ENCODE assay signal across 22 cellular contexts in genomic region chr21:46461909-46462308, GRCh38. TPM values are rescaled to one million over a fixed set of nuclear protein-coding genes. Genes with fewer than 3 reads are reported as not detected.
DNase-seq lines count a peak whose midpoint lies in the region; FAIRE-seq and TF ChIP-seq lines count a peak whose summit lies in the region.
"Had no signal": no experiment of that assay in that cellular context is flagged by ENCODE, and none has a peak within 500 bp of the region (broad histone marks: within the 10 kb centered on the region; RNA-seq: fewer than 3 reads in every experiment).

No MANE protein-coding gene starts in this region.

- WGBS in endodermal cell (ENCODE audit: insufficient coverage in 1 of 2, insufficient read length in 1 of 2), 2 experiments, result 89% methylated on average over 3 to 5 of the region's 5 CpGs

- H4K20me1 ChIP-seq in Loucy (ENCODE audit: insufficient read depth, low read length, poor library complexity, severe bottlenecking), result peaks cover 12% of the 10 kb centered on the region

- H3K36me3 ChIP-seq in CD8-positive, alpha-beta memory T cell (ENCODE audit: insufficient read depth, low read length), result peaks cover 3% of the 10 kb centered on the region
- H3K36me3 ChIP-seq in Loucy (ENCODE audit: insufficient read depth, low read length), result no peaks in the 10 kb centered on the region
- peaks cover 26% of the 10 kb centered on the region for H3K36me3 ChIP-seq in endodermal cell (ENCODE audit: control insufficient read depth, insufficient read depth, low read length)
- H3K36me3 ChIP-seq: right lobe of liver, uterus had no signal

- H3K27me3 ChIP-seq in CD8-positive, alpha-beta memory T cell (ENCODE audit: insufficient read depth, low read length, poor library complexity, severe bottlenecking), result no peaks in the 10 kb centered on the region
- H3K27me3 ChIP-seq in Loucy (ENCODE audit: insufficient read depth, low read length, poor library complexity, severe bottlenecking), result no peaks in the 10 kb centered on the region
- no peaks in the 10 kb centered on the region for H3K27me3 ChIP-seq in endodermal cell (ENCODE audit: control insufficient read depth, insufficient read depth, low read length, poor library complexity, severe bottlenecking)
- H3K27me3 ChIP-seq: hepatocyte, right lobe of liver, uterus had no signal

- no peak overlapping the region for H2AFZ ChIP-seq in Loucy (ENCODE audit: low read length)
- H2AFZ ChIP-seq: hepatocyte had no signal

- H3F3A ChIP-seq in Loucy (ENCODE audit: low read depth), result peaks cover 5% of the 10 kb centered on the region; the same call in 1 of the 2 replicates

- H3K9ac ChIP-seq in Loucy (ENCODE audit: low read depth, low read length, poor library complexity, severe bottlenecking) (peak overlapping the region; percentile 51), endodermal cell (ENCODE audit: extremely low read depth, low read length, poor library complexity, severe bottlenecking) (no peak overlapping the region)

- POLR2A ChIA-PET in CD8-positive, alpha-beta memory T cell (lab: Charles Lee), result no interaction called here

- no peaks in the 10 kb centered on the region for H3K27me3 Mint-ChIP-seq in CD8-positive, alpha-beta memory T cell
- H3K27me3 Mint-ChIP-seq in endodermal cell (ENCODE audit: insufficient read depth) (no peaks in the 10 kb centered on the region), progenitor cell of endocrine pancreas (no peaks in the 10 kb centered on the region)
- H3K27me3 Mint-ChIP-seq: activated CD4-positive, alpha-beta memory T cell treated with anti-CD3 and anti-CD28 coated beads, Interleukin-2, amount 10 ng/mL, durations not matched to agents 7 days and 5 days had no signal

- no peaks in the 10 kb centered on the region for H3K9me3 ChIP-seq in CD8-positive, alpha-beta memory T cell (ENCODE audit: low read length)
- no peaks in the 10 kb centered on the region for H3K9me3 ChIP-seq in Loucy (ENCODE audit: insufficient read depth, low read depth, low read length)
- no peaks in the 10 kb centered on the region for H3K9me3 ChIP-seq in endodermal cell (ENCODE audit: control insufficient read depth, low read length)
- H3K9me3 ChIP-seq: right lobe of liver, uterus had no signal

- H3K4me2 ChIP-seq in Loucy (ENCODE audit: low read depth, low read length, poor library complexity, severe bottlenecking), result peak overlapping the region; percentile 98
- H3K4me2 ChIP-seq: hepatocyte had no signal

- H3K4me3 Mint-ChIP-seq in CD8-positive, alpha-beta memory T cell, result peak overlapping the region in 5 of 7 donors; percentile 13 to 75 (median 38)
- no peak overlapping the region for H3K4me3 Mint-ChIP-seq in endodermal cell
- H3K4me3 Mint-ChIP-seq in progenitor cell of endocrine pancreas (ENCODE audit: low read depth), result no peak overlapping the region
- H3K4me3 Mint-ChIP-seq: activated CD4-positive, alpha-beta memory T cell treated with anti-CD3 and anti-CD28 coated beads, Interleukin-2, amount 10 ng/mL, durations not matched to agents 7 days and 5 days; T-helper 1 cell treated with Interleukin-12 subunit alpha and Interleukin-12 subunit beta and Interleukin-4 antibody, amounts not matched to agents 30 μg/mL and 1 μg/mL, for 36 hours had no signal

- H3K9me2 ChIP-seq in Loucy (replicated peaks; ENCODE audit: low read depth, low read length), result no peaks in the 10 kb centered on the region

- CTCF ChIA-PET in CD8-positive, alpha-beta memory T cell (lab: Charles Lee), result no interaction called here

- FAIRE-seq in H54 (lab: Jason Lieb, UNC), result no peak
- FAIRE-seq: GM12892, kidney had no signal

- H3K4me1 ChIP-seq in CD8-positive, alpha-beta memory T cell (ENCODE audit: insufficient read depth, low read length), result peaks cover 32% of the 10 kb centered on the region
- peaks cover 52% of the 10 kb centered on the region for H3K4me1 ChIP-seq in Loucy (ENCODE audit: insufficient read depth, low read length, poor library complexity, severe bottlenecking)
- no peaks in the 10 kb centered on the region for H3K4me1 ChIP-seq in endodermal cell (ENCODE audit: control insufficient read depth, insufficient read depth, low read length)

- no peak for DNase-seq in CD8-positive, alpha-beta memory T cell
- no peak for DNase-seq in endodermal cell
- no peak for DNase-seq in progenitor cell of endocrine pancreas (ENCODE audit: low spot score, unreplicated experiment)
- DNase-seq in DMS79 treated with DMSO at 0.1 percent for 48 hours (lab: John Stamatoyannopoulos, UW), result no peak
- no peak for DNase-seq in NK-92 (lab: John Stamatoyannopoulos, UW; ENCODE audit: unreplicated experiment)
- no peak for DNase-seq in H54 (ENCODE audit: insufficient read length, low spot score)
- DNase-seq: activated CD4-positive, alpha-beta memory T cell treated with anti-CD3 and anti-CD28 coated beads, Interleukin-2, amount 10 ng/mL, durations not matched to agents 7 days and 5 days; Calu3; effector CD8-positive, alpha-beta T cell; GF-D8; HCEC 1CT; kidney; NCI-H1092 treated with DMSO at 0.1 percent for 48 hours; NCI-H69; SIG-M5; uterus had no signal

- peak overlapping the region; percentile 14 to 91 (median 66) for H3K27ac Mint-ChIP-seq in CD8-positive, alpha-beta memory T cell
- H3K27ac Mint-ChIP-seq in endodermal cell (peak overlapping the region; percentile 53), progenitor cell of endocrine pancreas (peak overlapping the region; percentile 44)
- H3K27ac Mint-ChIP-seq: activated CD4-positive, alpha-beta memory T cell treated with anti-CD3 and anti-CD28 coated beads, Interleukin-2, amount 10 ng/mL, durations not matched to agents 7 days and 5 days; T-helper 1 cell treated with Interleukin-12 subunit alpha and Interleukin-12 subunit beta and Interleukin-4 antibody, amounts not matched to agents 30 μg/mL and 1 μg/mL, for 36 hours had no signal

- peaks cover 68% of the 10 kb centered on the region for H3K79me2 ChIP-seq in Loucy (ENCODE audit: insufficient read depth, low read length)

- no peak for TF ChIP-seq CTCF in Loucy (conservative IDR thresholded peaks at IDR 0.05; ENCODE audit: low read length)
- TF ChIP-seq CTCF in endodermal cell (conservative IDR thresholded peaks at IDR 0.05), result no peak
- TF ChIP-seq CTCF in progenitor cell of endocrine pancreas (IDR thresholded peaks at IDR 0.05; ENCODE audit: unreplicated experiment), result no peak

- no peak overlapping the region for H3K27ac ChIP-seq in CD8-positive, alpha-beta memory T cell (ENCODE audit: low read depth, low read length)
- no peak overlapping the region for H3K27ac ChIP-seq in endodermal cell (ENCODE audit: low read depth, low read length)
- H3K27ac ChIP-seq: hepatocyte, right lobe of liver, uterus had no signal

- no peak overlapping the region for H3K4me3 ChIP-seq in CD8-positive, alpha-beta memory T cell (ENCODE audit: low read length)
- H3K4me3 ChIP-seq in Loucy (ENCODE audit: low read length, poor library complexity, severe bottlenecking) (peak overlapping the region; percentile 46), endodermal cell (ENCODE audit: low read length) (no peak overlapping the region)
- H3K4me3 ChIP-seq: hepatocyte, right lobe of liver, uterus had no signal

- TF ChIP-seq POLR2A in H54 (IDR thresholded peaks at IDR 0.05; ENCODE audit: low read depth, low read length), result no peak

- H3K4me1 Mint-ChIP-seq in CD8-positive, alpha-beta memory T cell, result peaks cover 39 to 51% (median 50%) of the 10 kb centered on the region in 3 donors
- H3K4me1 Mint-ChIP-seq in endodermal cell (peaks cover 3% of the 10 kb centered on the region), progenitor cell of endocrine pancreas (ENCODE audit: low read depth) (peaks cover 7% of the 10 kb centered on the region)

- H3K36me3 Mint-ChIP-seq in CD8-positive, alpha-beta memory T cell, result peaks cover 0 to 34% (median 7%) of the 10 kb centered on the region in 3 donors
- peaks cover 24% of the 10 kb centered on the region for H3K36me3 Mint-ChIP-seq in endodermal cell (ENCODE audit: low read depth)
- H3K36me3 Mint-ChIP-seq in progenitor cell of endocrine pancreas (ENCODE audit: insufficient read depth), result peaks cover 3% of the 10 kb centered on the region

- no peaks in the 10 kb centered on the region for H3K9me3 Mint-ChIP-seq in CD8-positive, alpha-beta memory T cell
- H3K9me3 Mint-ChIP-seq in endodermal cell (no peaks in the 10 kb centered on the region), progenitor cell of endocrine pancreas (ENCODE audit: low read depth) (no peaks in the 10 kb centered on the region)
- H3K9me3 Mint-ChIP-seq: activated CD4-positive, alpha-beta memory T cell treated with anti-CD3 and anti-CD28 coated beads, Interleukin-2, amount 10 ng/mL, durations not matched to agents 7 days and 5 days; activated T-helper 1 cell treated with anti-CD3 and anti-CD28 coated beads, Interleukin-12 subunit alpha, Interleukin-12 subunit beta, Interleukin-2, Interleukin-4 antibody, amounts not matched to agents 30 ng/mL and 10 ng/mL and 1 ng/mL, durations not matched to agents 14 hours and 24 hours and 36 hours; T-helper 1 cell treated with Interleukin-12 subunit alpha and Interleukin-12 subunit beta and Interleukin-4 antibody, amounts not matched to agents 30 μg/mL and 1 μg/mL, for 36 hours had no signal

RNA-seq across cellular contexts. Expression of gene DIP2A, which starts 3.2 kb away (rescaled TPM):
- total RNA-seq in CD8-positive, alpha-beta memory T cell, result 10 to 100 TPM; 29.7 to 29.9 TPM
- 32.6 TPM for polyA plus RNA-seq in CD8-positive, alpha-beta memory T cell
- total RNA-seq in endodermal cell (10 to 100 TPM; 51.0 to 52.2 TPM), progenitor cell of endocrine pancreas (70.2 and 70.7 TPM in 2 replicates)
- polyA plus RNA-seq in endodermal cell (2013, experiment 1 of 2), result 41.5 TPM
- polyA plus RNA-seq in endodermal cell (2013, experiment 2 of 2), result 38.8 TPM

Comparison
In these comparisons a context has a peak if more than half of its experiments do, and no peak if none do; other contexts are left out.
1. H3K4me3 Mint-ChIP-seq: peak in CD8-positive, alpha-beta memory T cell (5 of 7); none in endodermal cell (single experiment) and progenitor cell of endocrine pancreas (single experiment).
2. Peak in every context shown above with its lines, with median percentiles within 50 percentile points of each other: H3K27ac Mint-ChIP-seq.